9 cellular contexts compared by ENCODE assay signal in the genomic region with DNA sequence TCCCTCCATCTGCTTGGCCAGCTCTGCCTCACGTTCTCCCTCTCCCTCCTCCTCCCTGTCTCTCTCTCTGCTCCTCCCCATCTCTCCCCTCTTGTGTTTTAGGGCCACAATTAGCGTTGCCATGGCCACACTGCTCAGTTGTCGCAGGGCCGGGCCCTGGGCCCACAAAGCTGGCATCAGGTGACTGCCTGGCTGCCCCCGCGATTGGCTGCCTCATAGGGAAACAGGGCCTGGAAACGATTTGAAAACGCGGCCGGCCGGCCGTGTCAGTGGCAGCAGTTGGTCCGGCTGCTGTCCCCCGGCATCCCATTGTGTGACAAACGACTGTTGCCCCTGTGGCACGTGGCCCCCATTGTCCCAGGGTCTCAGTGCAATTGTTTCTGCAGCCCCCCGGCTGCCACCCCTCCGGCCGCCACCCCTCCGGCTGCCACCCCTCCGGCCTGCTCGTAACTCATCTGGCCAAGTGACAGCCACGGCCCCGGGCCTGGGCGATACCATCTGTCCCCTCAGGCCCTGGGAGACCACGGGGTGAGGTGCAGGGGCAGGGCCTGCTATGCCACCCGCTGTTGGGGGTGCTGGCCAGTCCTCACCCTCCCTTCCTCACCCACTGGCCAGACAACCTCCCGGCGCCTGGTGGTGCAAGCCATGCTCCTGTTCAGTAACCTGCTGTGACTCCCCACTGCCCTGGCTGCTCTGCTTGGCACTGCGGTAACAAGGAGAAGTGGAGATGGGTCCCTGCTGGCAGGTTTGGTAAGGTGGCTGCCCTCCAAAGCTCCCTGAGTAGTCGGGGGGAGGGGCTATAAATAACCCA. TPM values are rescaled to one million over a fixed set of nuclear protein-coding genes. Genes with fewer than 3 reads are reported as not detected.
DNase-seq lines count a peak whose midpoint lies in the region; ATAC-seq, FAIRE-seq and TF ChIP-seq lines count a peak whose summit lies in the region.
"Had no signal": no experiment of that assay in that cellular context is flagged by ENCODE, and none has a peak within 500 bp of the region (broad histone marks: within the 10 kb centered on the region; RNA-seq: fewer than 3 reads in every experiment).

No MANE protein-coding gene starts in this region.

- H3K4me2 ChIP-seq in HepG2 (ENCODE audit: low read depth, low read length) (peak overlapping the region; percentile 27; the same call in 1 of the 2 replicates), smooth muscle cell (peak overlapping the region; percentile 71)

- H3K9me3 ChIP-seq in HepG2 (ENCODE audit: low read length) (no peaks in the 10 kb centered on the region), right lobe of liver (no peaks in the 10 kb centered on the region), ascending aorta (no peaks in the 10 kb centered on the region), iPS-20b (ENCODE audit: insufficient read depth, low read depth, low read length) (no peaks in the 10 kb centered on the region), smooth muscle cell (replicated peaks; ENCODE audit: low read depth) (no peaks in the 10 kb centered on the region)

- H3K79me2 ChIP-seq in HepG2 (ENCODE audit: insufficient read depth, low read length) (no peaks in the 10 kb centered on the region), smooth muscle cell (ENCODE audit: low read depth) (no peaks in the 10 kb centered on the region)

- peaks cover 0 to 4% of the 10 kb centered on the region in 2 experiments; a peak in 1 of 5 replicates for H3K27me3 ChIP-seq in HepG2 (ENCODE audit: control insufficient read depth in 1 of 2, insufficient read depth in 2 of 2, low read length in 2 of 2)
- no peaks in the 10 kb centered on the region for H3K27me3 ChIP-seq in right lobe of liver
- H3K27me3 ChIP-seq in ascending aorta: no peaks in the 10 kb centered on the region
- H3K27me3 ChIP-seq in iPS-20b (ENCODE audit: insufficient read depth, low read length): peaks cover 3% of the 10 kb centered on the region; the same call in 1 of the 2 replicates
- H3K27me3 ChIP-seq in smooth muscle cell (ENCODE audit: low read depth): no peaks in the 10 kb centered on the region

- no peaks in the 10 kb centered on the region for H4K20me1 ChIP-seq in HepG2 (ENCODE audit: insufficient read depth, low read length)
- H4K20me1 ChIP-seq in smooth muscle cell (ENCODE audit: low read depth): no peaks in the 10 kb centered on the region

- no peak overlapping the region for H2AFZ ChIP-seq in HepG2 (ENCODE audit: low read length)
- H2AFZ ChIP-seq in smooth muscle cell (ENCODE audit: low read depth): peak overlapping the region; percentile 75

- POLR2A ChIA-PET in HepG2 (lab: Yijun Ruan, JAX): no interaction called here

- DNase-seq in HepG2 (ENCODE audit: low spot score): no peak
- DNase-seq in right lobe of liver: no peak
- DNase-seq in ascending aorta (ENCODE audit: low spot score in 2 of 2): no peak
- DNase-seq in smooth muscle cell (lab: John Stamatoyannopoulos, UW; ENCODE audit: unreplicated experiment): peak; percentile 7
- DNase-seq in activated CD4-positive, alpha-beta T cell treated with anti-CD3 and anti-CD28 coated beads for 1 hour: no peak

- FAIRE-seq in HepG2 (lab: Jason Lieb, UNC): no peak

- no peak for TF ChIP-seq RAD21 in HepG2 (CRISPR knock-in tag; IDR thresholded peaks at IDR 0.05)

- no TSS peak for BruUV-seq in HepG2 (replicated peaks; lab: Mats Ljungman, UMichigan)

- H3K36me3 ChIP-seq in HepG2 (replicated peaks in 1 of 2; ENCODE audit: control insufficient read depth in 1 of 2, insufficient read depth in 2 of 2, low read length in 2 of 2): no peaks in the 10 kb centered on the region
- H3K36me3 ChIP-seq in right lobe of liver: no peaks in the 10 kb centered on the region
- no peaks in the 10 kb centered on the region for H3K36me3 ChIP-seq in ascending aorta
- H3K36me3 ChIP-seq in iPS-20b (ENCODE audit: insufficient read depth, low read depth, low read length): no peaks in the 10 kb centered on the region
- H3K36me3 ChIP-seq in smooth muscle cell (ENCODE audit: low read depth): no peaks in the 10 kb centered on the region

- H3K27ac ChIP-seq in HepG2 (ENCODE audit: extremely low read length, insufficient read depth, low read length) (no peak overlapping the region), right lobe of liver (no peak overlapping the region), ascending aorta (no peak overlapping the region), iPS-20b (ENCODE audit: low read length) (no peak overlapping the region), smooth muscle cell (ENCODE audit: low read depth) (no peak overlapping the region)

- H3K4me3 ChIP-seq in HepG2 (replicated peaks in 1 of 3; ENCODE audit: insufficient read depth in 1 of 3, low read depth in 2 of 3, low read length in 3 of 3) (no peak overlapping the region), right lobe of liver (no peak overlapping the region), ascending aorta (peak overlapping the region; percentile 14 to 54), iPS-20b (ENCODE audit: low read length) (peak overlapping the region; percentile 57; the same call in 1 of the 2 replicates), smooth muscle cell (no peak overlapping the region)

- no peak for TF ChIP-seq CTCF in HepG2 (CRISPR knock-in tag; IDR thresholded peaks at IDR 0.05)
- TF ChIP-seq CTCF in right lobe of liver (IDR thresholded peaks at IDR 0.05): no peak
- no peak for TF ChIP-seq CTCF in ascending aorta (IDR thresholded peaks at IDR 0.05)
- TF ChIP-seq CTCF in smooth muscle cell (IDR thresholded peaks at IDR 0.05; ENCODE audit: borderline replicate concordance, insufficient read depth, poor library complexity, severe bottlenecking): no peak

- no peaks in the 10 kb centered on the region for H3F3A ChIP-seq in smooth muscle cell (ENCODE audit: low read depth)

- intact Hi-C loops in HepG2 (cut with micrococcal nuclease; ENCODE audit: unreplicated experiment): no loop called here
- intact Hi-C loops in right lobe of liver (cut with DNase I): no loop called here
- intact Hi-C loops in ascending aorta (cut with DNase I): no loop called here

- H3K9ac ChIP-seq in HepG2 (ENCODE audit: insufficient read depth, low read depth, low read length) (no peak overlapping the region), iPS-20b (ENCODE audit: low read depth, low read length) (peak overlapping the region; percentile 61; the same call in 1 of the 2 replicates), smooth muscle cell (ENCODE audit: low read depth) (no peak overlapping the region)

- in situ Hi-C loops in HepG2 (cut with HindIII; ENCODE audit: extremely low pct_ligation_motif_present, low pct_unique_long_range_greater_than_20kb): no loop called here

- ATAC-seq in HepG2 (peak; percentile 39), right lobe of liver (no peak), HG03432 (IDR thresholded peaks at IDR 0.05; ENCODE audit: unreplicated experiment) (no peak), GM18870 (IDR thresholded peaks at IDR 0.05; ENCODE audit: unreplicated experiment) (no peak)

- TF ChIP-seq POLR2A in HepG2 (IDR thresholded peaks at IDR 0.05; ENCODE audit: insufficient read depth in 1 of 2, low read depth in 2 of 2, low read length in 2 of 2): no peak
- TF ChIP-seq POLR2A in right lobe of liver (IDR thresholded peaks at IDR 0.05): no peak

- H3K4me1 ChIP-seq in HepG2 (ENCODE audit: insufficient read depth, low read length) (peaks cover 7% of the 10 kb centered on the region), right lobe of liver (no peaks in the 10 kb centered on the region), ascending aorta (no peaks in the 10 kb centered on the region), iPS-20b (ENCODE audit: insufficient read depth, low read length) (no peaks in the 10 kb centered on the region; the same call in 1 of the 2 replicates), smooth muscle cell (ENCODE audit: low read depth) (peaks cover 10% of the 10 kb centered on the region)

- CTCF ChIA-PET in HepG2 (lab: Yijun Ruan, JAX; ENCODE audit: low intra/inter-chr PET ratio, low total read pairs): no interaction called here

- 37% methylated on average over 11 of the region's 31 CpGs for WGBS in HepG2 (ENCODE audit: low lambda C conversion rate)
- 44% methylated on average over 12 of the region's 31 CpGs for WGBS in right lobe of liver (ENCODE audit: insufficient coverage, low coverage, low lambda C conversion rate, missing lambda C conversion rate)
- 42% methylated on average over 30 of the region's 31 CpGs for WGBS in smooth muscle cell (ENCODE audit: low lambda C conversion rate)

- TF ChIP-seq EP300 in HepG2 (IDR thresholded peaks at IDR 0.05; ENCODE audit: low read depth in 2 of 2, low read length in 2 of 2): no peak
- no peak for TF ChIP-seq EP300 in HepG2 (CRISPR knock-in tag; IDR thresholded peaks at IDR 0.05; ENCODE audit: borderline replicate concordance)

RNA-seq across cellular contexts. Expression of gene FOXN4, which starts 17.3 kb away (rescaled TPM):
- total RNA-seq in HepG2 (2016; rRNA removed; fragmentation: Illumina TruSeq; extraction: Trizol): 0.11 and 0.13 TPM in 2 replicates
- not detected in 2 replicates for total RNA-seq in HepG2 (2016; cell fraction: cytosol; rRNA removed; fragmentation: Illumina TruSeq; extraction: Trizol; ENCODE audit: low read depth)
- 0.04 and 0.12 TPM in 2 replicates for total RNA-seq in HepG2 (2016; cell fraction: insoluble cytoplasmic fraction; rRNA removed; fragmentation: Illumina TruSeq; extraction: Trizol)
- total RNA-seq in HepG2 (2016; cell fraction: membrane; rRNA removed; fragmentation: Illumina TruSeq; extraction: Trizol): 0.14 and 0.22 TPM in 2 replicates
- total RNA-seq in HepG2 (2016; cell fraction: nucleus; rRNA removed; fragmentation: Illumina TruSeq; extraction: Trizol): not detected in 2 replicates
- not detected in 2 replicates for polyA plus RNA-seq in HepG2 (2011; rRNA removed)
- not detected in 2 replicates for polyA plus RNA-seq in HepG2 (2011; cell fraction: cytosol; rRNA removed)
- polyA plus RNA-seq in HepG2 (2011; cell fraction: nucleus; rRNA removed): 0.13 TPM in 1 of 2 replicates, not detected in the other
- polyA plus RNA-seq in HepG2 (2012): not detected in 2 replicates
- 0.03 TPM in 1 of 2 replicates, not detected in the other for polyA plus RNA-seq in HepG2 (2016; cell fraction: cytosol; fragmentation: Illumina TruSeq; extraction: Trizol; ENCODE audit: low read depth)
- polyA plus RNA-seq in HepG2 (2016; cell fraction: insoluble cytoplasmic fraction; fragmentation: Illumina TruSeq; extraction: Trizol; ENCODE audit: low read depth): 0.21 and 0.37 TPM in 2 replicates
- polyA plus RNA-seq in HepG2 (2016; cell fraction: membrane; fragmentation: Illumina TruSeq; extraction: Trizol; ENCODE audit: low read depth): 0.07 TPM in 2 replicates
- polyA plus RNA-seq in HepG2 (2016; cell fraction: nucleus; fragmentation: Illumina TruSeq; extraction: Trizol; ENCODE audit: insufficient read depth, low read depth): 0.41 TPM in 1 of 2 replicates, not detected in the other
- polyA minus RNA-seq in HepG2 (2011; rRNA and poly(A)+ RNA removed; ENCODE audit: low replicate concordance): 0.33 TPM in 1 of 2 replicates, not detected in the other
- not detected in 2 replicates for polyA minus RNA-seq in HepG2 (2011; cell fraction: cytosol; rRNA and poly(A)+ RNA removed)
- polyA minus RNA-seq in HepG2 (2011; cell fraction: nucleus; rRNA and poly(A)+ RNA removed): not detected in 2 replicates
- under 1 TPM in 4 of 6 experiments, not detected in 2; 0.06 to 0.86 (median 0.15) TPM for total RNA-seq in right lobe of liver
- not detected for total RNA-seq in ascending aorta
- not detected in 2 replicates for total RNA-seq in smooth muscle cell
- polyA plus RNA-seq in smooth muscle cell: not detected in 2 replicates
- total RNA-seq: pulmonary artery endothelial cell had no signal

RNA-seq across cellular contexts. Expression of gene MYO1H, which starts 56.0 kb away (rescaled TPM):
- total RNA-seq in HepG2 (2016; rRNA removed; fragmentation: Illumina TruSeq; extraction: Trizol) (not detected in 2 replicates), right lobe of liver (not detected), ascending aorta (not detected), smooth muscle cell (2.3 TPM in 1 of 2 replicates, not detected in the other)
- total RNA-seq in HepG2 (2016; cell fraction: cytosol; rRNA removed; fragmentation: Illumina TruSeq; extraction: Trizol; ENCODE audit: low read depth): not detected in 2 replicates
- total RNA-seq in HepG2 (2016; cell fraction: insoluble cytoplasmic fraction; rRNA removed; fragmentation: Illumina TruSeq; extraction: Trizol): not detected in 2 replicates
- not detected in 2 replicates for total RNA-seq in HepG2 (2016; cell fraction: membrane; rRNA removed; fragmentation: Illumina TruSeq; extraction: Trizol)
- total RNA-seq in HepG2 (2016; cell fraction: nucleus; rRNA removed; fragmentation: Illumina TruSeq; extraction: Trizol): not detected in 2 replicates
- polyA plus RNA-seq in HepG2 (2011; rRNA removed) (not detected in 2 replicates), smooth muscle cell (0.03 and 0.11 TPM in 2 replicates)
- not detected in 2 replicates for polyA plus RNA-seq in HepG2 (2011; cell fraction: cytosol; rRNA removed)
- not detected in 2 replicates for polyA plus RNA-seq in HepG2 (2011; cell fraction: nucleus; rRNA removed)
- polyA plus RNA-seq in HepG2 (2012): not detected in 2 replicates
- not detected in 2 replicates for polyA plus RNA-seq in HepG2 (2016; cell fraction: cytosol; fragmentation: Illumina TruSeq; extraction: Trizol; ENCODE audit: low read depth)
- not detected in 2 replicates for polyA plus RNA-seq in HepG2 (2016; cell fraction: insoluble cytoplasmic fraction; fragmentation: Illumina TruSeq; extraction: Trizol; ENCODE audit: low read depth)
- not detected in 2 replicates for polyA plus RNA-seq in HepG2 (2016; cell fraction: membrane; fragmentation: Illumina TruSeq; extraction: Trizol; ENCODE audit: low read depth)
- polyA plus RNA-seq in HepG2 (2016; cell fraction: nucleus; fragmentation: Illumina TruSeq; extraction: Trizol; ENCODE audit: insufficient read depth, low read depth): not detected in 2 replicates
- polyA minus RNA-seq in HepG2 (2011; rRNA and poly(A)+ RNA removed; ENCODE audit: low replicate concordance): not detected in 2 replicates
- polyA minus RNA-seq in HepG2 (2011; cell fraction: cytosol; rRNA and poly(A)+ RNA removed): not detected in 2 replicates
- polyA minus RNA-seq in HepG2 (2011; cell fraction: nucleus; rRNA and poly(A)+ RNA removed): not detected in 2 replicates
- total RNA-seq: pulmonary artery endothelial cell had no signal

Comparison
In these comparisons a context has a peak if more than half of its experiments do, and no peak if none do; other contexts are left out.
1. H3K4me3 ChIP-seq: peak in ascending aorta (2 of 2) and iPS-20b (single experiment); none in HepG2 (0 of 3), right lobe of liver (0 of 3) and smooth muscle cell (single experiment).